ENCODE assay signal across 1 cellular context in genomic region chr2:33275689-33276444, GRCh38.
TF ChIP-seq lines count a peak whose summit lies in the region.

No MANE protein-coding gene starts in this region.

TF ChIP-seq in HepG2, 621 proteins besides CTCF, POLR2A, EP300 and RAD21 (continued from another document and continues in another):
- TF ChIP-seq PRDM4 (CRISPR knock-in tag; IDR thresholded peaks at IDR 0.05; ENCODE audit: borderline replicate concordance) (no peak), MAF1 (CRISPR knock-in tag; IDR thresholded peaks at IDR 0.05; ENCODE audit: borderline replicate concordance) (no peak), ZNF792 (CRISPR knock-in tag; IDR thresholded peaks at IDR 0.05) (peak; percentile 62; the same call in 1 of the 2 replicates), ZNF234 (CRISPR knock-in tag; conservative IDR thresholded peaks at IDR 0.05) (no peak), AGO2 (optimal IDR thresholded peaks at IDR 0.05; ENCODE audit: low read depth, low read length) (no peak), GRHL1 (CRISPR knock-in tag; conservative IDR thresholded peaks at IDR 0.05) (no peak), IKZF1 (IDR thresholded peaks at IDR 0.05) (no peak), ZNF772 (CRISPR knock-in tag; IDR thresholded peaks at IDR 0.05) (no peak; the same call in 1 of the 2 replicates), YY1 (IDR thresholded peaks at IDR 0.05; ENCODE audit: insufficient read depth, insufficient replicate concordance, low read depth, low read length) (no peak), ZZZ3 (CRISPR knock-in tag; IDR thresholded peaks at IDR 0.05; ENCODE audit: borderline replicate concordance) (no peak), ATF7-NPFF (CRISPR knock-in tag; IDR thresholded peaks at IDR 0.05; ENCODE audit: low read depth) (no peak), ZNF235 (CRISPR knock-in tag; IDR thresholded peaks at IDR 0.05; ENCODE audit: borderline replicate concordance) (no peak), ZNF703 (CRISPR knock-in tag; IDR thresholded peaks at IDR 0.05; ENCODE audit: borderline replicate concordance) (no peak), AKNA (CRISPR knock-in tag; IDR thresholded peaks at IDR 0.05; ENCODE audit: borderline replicate concordance) (no peak), ATF2 (CRISPR knock-in tag; IDR thresholded peaks at IDR 0.05) (no peak), ZNF687 (CRISPR knock-in tag; IDR thresholded peaks at IDR 0.05) (peak; percentile 37; the same call in 1 of the 2 replicates), ZFAT (CRISPR knock-in tag; conservative IDR thresholded peaks at IDR 0.05) (no peak), ELF1 (CRISPR knock-in tag; IDR thresholded peaks at IDR 0.05) (no peak), SRF (IDR thresholded peaks at IDR 0.05; ENCODE audit: low read depth, low read length) (no peak), ZNF780A (CRISPR knock-in tag; IDR thresholded peaks at IDR 0.05) (no peak), POLR2AphosphoS5 (IDR thresholded peaks at IDR 0.05; ENCODE audit: low read depth, low read length) (no peak), SP4 (CRISPR knock-in tag; IDR thresholded peaks at IDR 0.05) (no peak), ZNF773 (CRISPR knock-in tag; IDR thresholded peaks at IDR 0.05; ENCODE audit: borderline replicate concordance) (no peak), ZNF614 (CRISPR knock-in tag; IDR thresholded peaks at IDR 0.05; ENCODE audit: borderline replicate concordance) (no peak), BCL6 (CRISPR knock-in tag; IDR thresholded peaks at IDR 0.05) (no peak), DNMT3B (CRISPR knock-in tag; conservative IDR thresholded peaks at IDR 0.05) (0 out of 2 replicates have a peak, but pooled peaks have one; percentile 67), SIX1 (CRISPR knock-in tag; IDR thresholded peaks at IDR 0.05; ENCODE audit: borderline replicate concordance) (no peak), ZNF3 (CRISPR knock-in tag; IDR thresholded peaks at IDR 0.05) (no peak), ZNF441 (CRISPR knock-in tag; IDR thresholded peaks at IDR 0.05; ENCODE audit: borderline replicate concordance) (no peak), ZNF891 (CRISPR knock-in tag; IDR thresholded peaks at IDR 0.05) (no peak)
- TF ChIP-seq, protein P1, sequence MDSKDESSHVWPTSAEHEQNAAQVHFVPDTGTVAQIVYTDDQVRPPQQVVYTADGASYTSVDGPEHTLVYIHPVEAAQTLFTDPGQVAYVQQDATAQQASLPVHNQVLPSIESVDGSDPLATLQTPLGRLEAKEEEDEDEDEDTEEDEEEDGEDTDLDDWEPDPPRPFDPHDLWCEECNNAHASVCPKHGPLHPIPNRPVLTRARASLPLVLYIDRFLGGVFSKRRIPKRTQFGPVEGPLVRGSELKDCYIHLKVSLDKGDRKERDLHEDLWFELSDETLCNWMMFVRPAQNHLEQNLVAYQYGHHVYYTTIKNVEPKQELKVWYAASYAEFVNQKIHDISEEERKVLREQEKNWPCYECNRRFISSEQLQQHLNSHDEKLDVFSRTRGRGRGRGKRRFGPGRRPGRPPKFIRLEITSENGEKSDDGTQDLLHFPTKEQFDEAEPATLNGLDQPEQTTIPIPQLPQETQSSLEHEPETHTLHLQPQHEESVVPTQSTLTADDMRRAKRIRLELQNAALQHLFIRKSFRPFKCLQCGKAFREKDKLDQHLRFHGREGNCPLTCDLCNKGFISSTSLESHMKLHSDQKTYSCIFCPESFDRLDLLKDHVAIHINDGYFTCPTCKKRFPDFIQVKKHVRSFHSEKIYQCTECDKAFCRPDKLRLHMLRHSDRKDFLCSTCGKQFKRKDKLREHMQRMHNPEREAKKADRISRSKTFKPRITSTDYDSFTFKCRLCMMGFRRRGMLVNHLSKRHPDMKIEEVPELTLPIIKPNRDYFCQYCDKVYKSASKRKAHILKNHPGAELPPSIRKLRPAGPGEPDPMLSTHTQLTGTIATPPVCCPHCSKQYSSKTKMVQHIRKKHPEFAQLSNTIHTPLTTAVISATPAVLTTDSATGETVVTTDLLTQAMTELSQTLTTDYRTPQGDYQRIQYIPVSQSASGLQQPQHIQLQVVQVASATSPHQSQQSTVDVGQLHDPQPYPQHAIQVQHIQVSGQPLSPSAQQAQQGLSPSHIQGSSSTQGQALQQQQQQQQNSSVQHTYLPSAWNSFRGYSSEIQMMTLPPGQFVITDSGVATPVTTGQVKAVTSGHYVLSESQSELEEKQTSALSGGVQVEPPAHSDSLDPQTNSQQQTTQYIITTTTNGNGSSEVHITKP (CRISPR knock-in tag; IDR thresholded peaks at IDR 0.05; ENCODE audit: low read depth) = no peak
- TF ChIP-seq, protein P2, sequence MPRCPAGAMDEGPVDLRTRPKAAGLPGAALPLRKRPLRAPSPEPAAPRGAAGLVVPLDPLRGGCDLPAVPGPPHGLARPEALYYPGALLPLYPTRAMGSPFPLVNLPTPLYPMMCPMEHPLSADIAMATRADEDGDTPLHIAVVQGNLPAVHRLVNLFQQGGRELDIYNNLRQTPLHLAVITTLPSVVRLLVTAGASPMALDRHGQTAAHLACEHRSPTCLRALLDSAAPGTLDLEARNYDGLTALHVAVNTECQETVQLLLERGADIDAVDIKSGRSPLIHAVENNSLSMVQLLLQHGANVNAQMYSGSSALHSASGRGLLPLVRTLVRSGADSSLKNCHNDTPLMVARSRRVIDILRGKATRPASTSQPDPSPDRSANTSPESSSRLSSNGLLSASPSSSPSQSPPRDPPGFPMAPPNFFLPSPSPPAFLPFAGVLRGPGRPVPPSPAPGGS (CRISPR knock-in tag; IDR thresholded peaks at IDR 0.05) = no peak
- TF ChIP-seq, protein P3, sequence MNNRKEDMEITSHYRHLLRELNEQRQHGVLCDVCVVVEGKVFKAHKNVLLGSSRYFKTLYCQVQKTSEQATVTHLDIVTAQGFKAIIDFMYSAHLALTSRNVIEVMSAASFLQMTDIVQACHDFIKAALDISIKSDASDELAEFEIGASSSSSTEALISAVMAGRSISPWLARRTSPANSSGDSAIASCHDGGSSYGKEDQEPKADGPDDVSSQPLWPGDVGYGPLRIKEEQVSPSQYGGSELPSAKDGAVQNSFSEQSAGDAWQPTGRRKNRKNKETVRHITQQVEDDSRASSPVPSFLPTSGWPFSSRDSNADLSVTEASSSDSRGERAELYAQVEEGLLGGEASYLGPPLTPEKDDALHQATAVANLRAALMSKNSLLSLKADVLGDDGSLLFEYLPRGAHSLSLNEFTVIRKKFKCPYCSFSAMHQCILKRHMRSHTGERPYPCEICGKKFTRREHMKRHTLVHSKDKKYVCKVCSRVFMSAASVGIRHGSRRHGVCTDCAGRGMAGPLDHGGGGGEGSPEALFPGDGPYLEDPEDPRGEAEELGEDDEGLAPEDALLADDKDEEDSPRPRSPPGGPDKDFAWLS (CRISPR knock-in tag; IDR thresholded peaks at IDR 0.05; ENCODE audit: borderline replicate concordance) = no peak
- TF ChIP-seq, protein P4, sequence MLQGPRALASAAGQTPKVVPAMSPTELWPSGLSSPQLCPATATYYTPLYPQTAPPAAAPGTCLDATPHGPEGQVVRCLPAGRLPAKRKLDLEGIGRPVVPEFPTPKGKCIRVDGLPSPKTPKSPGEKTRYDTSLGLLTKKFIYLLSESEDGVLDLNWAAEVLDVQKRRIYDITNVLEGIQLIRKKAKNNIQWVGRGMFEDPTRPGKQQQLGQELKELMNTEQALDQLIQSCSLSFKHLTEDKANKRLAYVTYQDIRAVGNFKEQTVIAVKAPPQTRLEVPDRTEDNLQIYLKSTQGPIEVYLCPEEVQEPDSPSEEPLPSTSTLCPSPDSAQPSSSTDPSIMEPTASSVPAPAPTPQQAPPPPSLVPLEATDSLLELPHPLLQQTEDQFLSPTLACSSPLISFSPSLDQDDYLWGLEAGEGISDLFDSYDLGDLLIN (CRISPR knock-in tag; IDR thresholded peaks at IDR 0.05; ENCODE audit: borderline replicate concordance) = no peak
